8 cellular contexts compared by ENCODE assay signal in genomic region chr7:122886357-122887081, GRCh38. TPM values are rescaled to one million over a fixed set of nuclear protein-coding genes. Genes with fewer than 3 reads are reported as not detected.
DNase-seq lines count a peak whose midpoint lies in the region; ATAC-seq and TF ChIP-seq lines count a peak whose summit lies in the region.

CADPS2 (minus strand) TSS chr7:122886460; CDS start chr7:122886337, 123 bp downstream.

- H3K36me3 ChIP-seq in esophagus squamous epithelium (no peaks in the 10 kb centered on the region), tibial nerve (no peaks in the 10 kb centered on the region)

- H3K27ac ChIP-seq in VCaP, result peak within 1 kb of the TSS; percentile 91
- peak within 1 kb of the TSS; percentile 82 to 94 (median 87) for H3K27ac ChIP-seq in esophagus squamous epithelium
- peak within 1 kb of the TSS; percentile 45 to 91 (median 81) for H3K27ac ChIP-seq in tibial nerve

- H3K4me1 ChIP-seq in esophagus squamous epithelium, result peaks cover 0 to 49% (median 0%) of the 10 kb centered on the region in 3 donors
- H3K4me1 ChIP-seq in tibial nerve, result peaks cover 0 to 29% (median 0%) of the 10 kb centered on the region in 4 donors

- no peaks in the 10 kb centered on the region for H3K9me3 ChIP-seq in esophagus squamous epithelium
- no peaks in the 10 kb centered on the region for H3K9me3 ChIP-seq in tibial nerve

- TF ChIP-seq CTCF in VCaP (conservative IDR thresholded peaks at IDR 0.05) (peak; percentile 16; the same call in 1 of the 2 replicates), esophagus squamous epithelium (IDR thresholded peaks at IDR 0.05) (peak in 5 of 6 experiments; percentile 5 to 49 (median 31)), tibial nerve (IDR thresholded peaks at IDR 0.05) (peak in 3 of 5 experiments; percentile 25 to 63 (median 34))

- H3K4me3 ChIP-seq in esophagus squamous epithelium, result peak within 1 kb of the TSS; percentile 56 to 93 (median 70)
- peak within 1 kb of the TSS; percentile 55 to 85 (median 67) for H3K4me3 ChIP-seq in tibial nerve

- peak within 1 kb of the TSS; percentile 57 for H3K4me3 Mint-ChIP-seq in activated naive CD4-positive, alpha-beta T cell treated with anti-CD3 and anti-CD28 coated beads, Interleukin-2, amount 10 ng/mL, durations not matched to agents 7 days and 5 days

- H3K4me1 Mint-ChIP-seq in activated naive CD4-positive, alpha-beta T cell treated with anti-CD3 and anti-CD28 coated beads, Interleukin-2, amount 10 ng/mL, durations not matched to agents 7 days and 5 days, result peaks cover 10% of the 10 kb centered on the region

- peaks cover 0 to 23% (median 0%) of the 10 kb centered on the region in 4 donors for H3K27me3 ChIP-seq in esophagus squamous epithelium
- H3K27me3 ChIP-seq in tibial nerve, result peaks cover 0 to 8% of the 10 kb centered on the region in 2 donors

- CTCF ChIA-PET in activated naive CD4-positive, alpha-beta T cell treated with anti-CD3 and anti-CD28 coated beads, Interleukin-2, amount 10 ng/mL, durations not matched to agents 7 days and 5 days (lab: Charles Lee), result no interaction called here

- DNase-seq in activated naive CD4-positive, alpha-beta T cell treated with anti-CD3 and anti-CD28 coated beads, Interleukin-2, amount 10 ng/mL, durations not matched to agents 7 days and 5 days, result peak; percentile 39
- DNase-seq in activated naive CD4-positive, alpha-beta T cell treated with anti-CD3 and anti-CD28 coated beads, Interleukin-2, amount 50 U/mL, for 16 hours, result no peak
- DNase-seq in NCI-H1436 treated with DMSO at 0.1 percent for 48 hours (lab: John Stamatoyannopoulos, UW) (peak; percentile 33), esophagus squamous epithelium (lab: John Stamatoyannopoulos, UW) (no peak), middle frontal gyrus (ENCODE audit: extremely low spot score, low spot score) (peak; percentile 40), tibial nerve (ENCODE audit: low spot score in 2 of 2) (peak; percentile 56 to 70)

- H3K9me3 Mint-ChIP-seq in activated naive CD4-positive, alpha-beta T cell treated with anti-CD3 and anti-CD28 coated beads, Interleukin-2, amount 10 ng/mL, durations not matched to agents 7 days and 5 days, result no peaks in the 10 kb centered on the region

- 2 to 11% methylated on average over 8 to 17 of the region's 73 CpGs for WGBS in esophagus squamous epithelium, 2 donors
- 0% methylated on average over 35 to 57 of the region's 73 CpGs for WGBS in tibial nerve, 2 donors

- TF ChIP-seq EP300 in tibial nerve (IDR thresholded peaks at IDR 0.05), result peak in 1 of 2 donors; percentile 53

- ATAC-seq in HG02759 (IDR thresholded peaks at IDR 0.05; ENCODE audit: unreplicated experiment), result peak; percentile 67

- H3K27ac Mint-ChIP-seq in activated naive CD4-positive, alpha-beta T cell treated with anti-CD3 and anti-CD28 coated beads, Interleukin-2, amount 10 ng/mL, durations not matched to agents 7 days and 5 days, result no peak within 1 kb of the TSS

- H3K36me3 Mint-ChIP-seq in activated naive CD4-positive, alpha-beta T cell treated with anti-CD3 and anti-CD28 coated beads, Interleukin-2, amount 10 ng/mL, durations not matched to agents 7 days and 5 days, result no peaks in the 10 kb centered on the region

- TF ChIP-seq POLR2A in esophagus squamous epithelium (IDR thresholded peaks at IDR 0.05) (peak in 2 of 4 donors; percentile 52 to 53), tibial nerve (IDR thresholded peaks at IDR 0.05) (peak; percentile 38 to 70)

- intact Hi-C loops in esophagus squamous epithelium (cut with DNase I), result no loop called here

- peaks cover 41% of the 10 kb centered on the region for H3K27me3 Mint-ChIP-seq in activated naive CD4-positive, alpha-beta T cell treated with anti-CD3 and anti-CD28 coated beads, Interleukin-2, amount 10 ng/mL, durations not matched to agents 7 days and 5 days

RNA-seq across cellular contexts. Expression of gene CADPS2, which starts in this region (rescaled TPM):
- 1 to 10 TPM; 2.2 to 9.2 (median 5.7) TPM for total RNA-seq in esophagus squamous epithelium
- total RNA-seq in tibial nerve, result 10 to 100 TPM; 20.3 to 44.4 (median 27.1) TPM

Comparison
In these comparisons a context has a peak if more than half of its experiments do, and no peak if none do; other contexts are left out.
1. DNase-seq: peak in activated naive CD4-positive, alpha-beta T cell treated with anti-CD3 and anti-CD28 coated beads, Interleukin-2, amount 10 ng/mL, durations not matched to agents 7 days and 5 days (single experiment), NCI-H1436 treated with DMSO at 0.1 percent for 48 hours (single experiment), middle frontal gyrus (single experiment) and tibial nerve (2 of 2); none in activated naive CD4-positive, alpha-beta T cell treated with anti-CD3 and anti-CD28 coated beads, Interleukin-2, amount 50 U/mL, for 16 hours (single experiment) and esophagus squamous epithelium (single experiment).
2. Peak in every context shown above with its lines, with median percentiles within 50 percentile points of each other: H3K27ac ChIP-seq and CTCF ChIP-seq.